1 cellular context compared by ENCODE assay signal in the genomic region with DNA sequence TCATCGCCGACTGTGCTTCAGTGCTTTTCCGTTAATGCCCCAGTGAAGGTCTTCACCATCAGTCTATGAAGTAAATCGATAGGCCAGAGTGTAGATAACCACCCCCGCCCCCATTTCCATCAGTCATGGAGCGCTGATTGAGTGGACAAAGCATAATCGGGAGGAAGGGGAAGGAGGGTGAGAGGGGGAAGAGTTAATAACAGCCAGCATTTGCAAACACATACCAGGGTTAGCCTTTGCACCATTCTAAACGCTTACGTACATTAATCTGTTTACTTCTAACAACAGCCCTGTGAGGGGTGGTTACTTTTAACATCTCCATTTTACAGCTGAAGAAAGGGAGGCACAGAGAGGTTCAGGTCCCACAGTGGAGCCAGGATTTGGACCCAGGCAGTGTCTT.
TF ChIP-seq lines count a peak whose summit lies in the region.

No MANE protein-coding gene starts in this region.

TF ChIP-seq in HepG2, 621 proteins besides CTCF, POLR2A, EP300 and RAD21 (continued from another document):
- peak; percentile 35; the same call in 1 of the 2 replicates for TF ChIP-seq FOXP4 (CRISPR knock-in tag; IDR thresholded peaks at IDR 0.05)
- TF ChIP-seq TEAD3 (CRISPR knock-in tag; optimal IDR thresholded peaks at IDR 0.05; ENCODE audit: borderline replicate concordance): peak; percentile 28
- peak; percentile 84 for TF ChIP-seq ZNF263 (CRISPR knock-in tag; IDR thresholded peaks at IDR 0.05)
- TF ChIP-seq SOX6 (IDR thresholded peaks at IDR 0.05): no peak
- 0 out of 2 replicates have a peak, but pooled peaks have one; percentile 10 for TF ChIP-seq SOX6 (CRISPR knock-in tag; IDR thresholded peaks at IDR 0.05)
